9 cellular contexts compared by ENCODE assay signal in the genomic region with DNA sequence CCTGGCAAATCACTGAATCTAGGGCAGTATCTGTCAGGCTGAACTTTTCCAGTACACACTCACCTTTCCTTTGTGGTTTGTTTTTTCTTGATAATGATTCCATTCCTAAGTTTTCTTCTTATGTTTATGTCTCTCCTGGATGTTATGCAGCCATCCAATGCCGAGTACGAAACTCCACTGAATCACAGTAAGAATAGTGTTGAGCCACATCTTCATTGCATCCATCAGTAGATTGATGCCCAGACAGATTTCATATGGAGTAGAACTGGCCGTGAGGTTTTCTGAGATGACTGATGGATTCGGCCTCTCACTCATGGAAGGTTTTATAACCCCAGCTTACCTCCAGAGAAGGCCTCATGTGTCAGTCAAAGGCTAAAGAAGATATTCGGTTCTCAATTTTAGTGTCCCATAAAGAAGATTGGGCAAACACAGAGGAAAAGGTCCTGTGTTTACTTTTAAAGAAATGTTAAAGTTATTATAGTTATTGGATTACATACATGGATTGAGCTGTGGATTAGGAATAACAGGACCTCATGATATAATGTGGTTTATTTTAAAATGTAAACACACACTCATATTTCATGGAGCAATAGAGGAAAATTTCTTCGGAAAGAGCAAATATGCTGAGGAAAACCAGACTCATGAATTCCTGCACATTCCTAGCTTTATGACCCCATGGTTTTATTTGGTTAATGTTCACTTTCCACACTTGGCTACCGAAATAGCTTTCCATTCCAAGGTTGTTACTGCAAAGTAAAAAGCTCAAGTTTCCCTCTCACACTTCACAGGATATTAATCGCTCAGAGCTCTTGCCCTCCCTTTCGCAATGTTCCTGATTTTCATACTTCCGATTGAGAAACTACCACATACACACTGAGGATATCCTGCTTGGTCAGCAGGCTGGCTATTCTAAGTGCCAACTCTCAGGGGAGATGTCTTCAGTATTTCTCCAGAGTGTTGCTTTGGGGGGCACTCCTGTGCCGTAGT.
DNase-seq lines count a peak whose midpoint lies in the region; ATAC-seq and TF ChIP-seq lines count a peak whose summit lies in the region.
"Had no signal": no experiment of that assay in that cellular context is flagged by ENCODE, and none has a peak within 500 bp of the region (broad histone marks: within the 10 kb centered on the region; RNA-seq: fewer than 3 reads in every experiment).

No MANE protein-coding gene starts in this region.

- no peak for ATAC-seq in GM19328 (IDR thresholded peaks at IDR 0.05; ENCODE audit: unreplicated experiment)
- ATAC-seq in GM21717 (IDR thresholded peaks at IDR 0.05; ENCODE audit: unreplicated experiment): no peak

- no peak overlapping the region for H3K4me3 ChIP-seq in MG63
- peak overlapping the region; percentile 10 for H3K4me3 ChIP-seq in coronary artery

- no peaks in the 10 kb centered on the region for H3K9me3 ChIP-seq in MG63

- no peaks in the 10 kb centered on the region for H3K36me3 ChIP-seq in MG63

- TF ChIP-seq CTCF in coronary artery (IDR thresholded peaks at IDR 0.05): no peak

- peak overlapping the region; percentile 52 to 84 for H3K27ac ChIP-seq in coronary artery

- DNase-seq in MG63: peak; percentile 67
- DNase-seq in coronary artery (ENCODE audit: low spot score): no peak
- peak; percentile 79 to 93 for DNase-seq in lung microvascular endothelial cell (ENCODE audit: low read depth in 2 of 2)
- DNase-seq in ureter (ENCODE audit: low spot score): peak; percentile 48
- no peak for DNase-seq in putamen (ENCODE audit: low spot score)
- DNase-seq in stimulated activated CD4-positive, alpha-beta T cell treated with anti-CD3 and anti-CD28 coated beads, Interleukin-2, amount 100 ng/mL, for 24 hours: no peak
- DNase-seq: GOT3 had no signal

- H3K27me3 ChIP-seq in MG63: no peaks in the 10 kb centered on the region

Comparison
In these comparisons a context has a peak if more than half of its experiments do, and no peak if none do; other contexts are left out.
1. DNase-seq: peak in MG63 (single experiment), lung microvascular endothelial cell (2 of 2) and ureter (single experiment); none in coronary artery (single experiment), putamen (single experiment) and stimulated activated CD4-positive, alpha-beta T cell treated with anti-CD3 and anti-CD28 coated beads, Interleukin-2, amount 100 ng/mL, for 24 hours (0 of 2).